ENCODE assay signal across 12 cellular contexts in genomic region chr7:134827889-134828288, GRCh38. TPM values are rescaled to one million over a fixed set of nuclear protein-coding genes. Genes with fewer than 3 reads are reported as not detected.
DNase-seq lines count a peak whose midpoint lies in the region; ATAC-seq and TF ChIP-seq lines count a peak whose summit lies in the region.
"Had no signal": no experiment of that assay in that cellular context is flagged by ENCODE, and none has a peak within 500 bp of the region (broad histone marks: within the 10 kb centered on the region; RNA-seq: fewer than 3 reads in every experiment).

No MANE protein-coding gene starts in this region.

- H3K4me1 ChIP-seq in hepatocyte (ENCODE audit: insufficient read depth) (no peaks in the 10 kb centered on the region), skeletal muscle tissue (ENCODE audit: control insufficient read depth in 3 of 3, insufficient read depth in 3 of 3, low read length in 3 of 3) (peaks cover 0 to 7% (median 4%) of the 10 kb centered on the region in 3 donors)
- H3K4me1 ChIP-seq: parathyroid adenoma had no signal

- H2AFZ ChIP-seq in hepatocyte, result no peak overlapping the region
- H2AFZ ChIP-seq: parathyroid adenoma had no signal

- H3K4me3 ChIP-seq in brain microvascular endothelial cell (ENCODE audit: low read depth, low read length) (no peak overlapping the region), hepatocyte (no peak overlapping the region), skeletal muscle tissue (ENCODE audit: low read length in 3 of 3) (no peak overlapping the region)
- H3K4me3 ChIP-seq: K562 had no signal

- peaks cover 6% of the 10 kb centered on the region for H4K20me1 ChIP-seq in hepatocyte (ENCODE audit: insufficient read depth, poor library complexity, severe bottlenecking)

- peaks cover 71% of the 10 kb centered on the region for H3K79me2 ChIP-seq in hepatocyte
- H3K79me2 ChIP-seq: parathyroid adenoma had no signal

- H3K9me2 ChIP-seq in hepatocyte (replicated peaks; ENCODE audit: insufficient read depth), result no peaks in the 10 kb centered on the region

- WGBS in hepatocyte (ENCODE audit: low lambda C conversion rate, missing lambda C conversion rate), result 75% methylated on average over 3 of the region's 3 CpGs

- no peak for TF ChIP-seq CTCF in brain microvascular endothelial cell (IDR thresholded peaks at IDR 0.05; ENCODE audit: low read depth, low read length, missing control alignments)
- no peak for TF ChIP-seq CTCF in hepatocyte (IDR thresholded peaks at IDR 0.05; ENCODE audit: poor library complexity)
- no peak for TF ChIP-seq CTCF in GM10266 (IDR thresholded peaks at IDR 0.05; ENCODE audit: control insufficient read depth, insufficient read depth, low read depth, missing control alignments)

- H3K27me3 ChIP-seq in brain microvascular endothelial cell (replicated peaks), result no peaks in the 10 kb centered on the region
- no peaks in the 10 kb centered on the region for H3K27me3 ChIP-seq in hepatocyte
- no peaks in the 10 kb centered on the region for H3K27me3 ChIP-seq in skeletal muscle tissue (ENCODE audit: control insufficient read depth in 3 of 3, insufficient read depth in 3 of 3, low read length in 3 of 3)

- H3K36me3 ChIP-seq in brain microvascular endothelial cell (replicated peaks) (peaks cover 2% of the 10 kb centered on the region), hepatocyte (replicated peaks; ENCODE audit: insufficient read depth, low read depth) (no peaks in the 10 kb centered on the region), skeletal muscle tissue (ENCODE audit: control insufficient read depth in 3 of 3, insufficient read depth in 3 of 3, low read length in 3 of 3) (no peaks in the 10 kb centered on the region)

- in situ Hi-C loops in brain microvascular endothelial cell (cut with HindIII; ENCODE audit: low pct_ligation_motif_present, low sequenced_read_pairs), result no loop called here

- H3K9ac ChIP-seq in skeletal muscle tissue (ENCODE audit: low read depth in 1 of 3, low read length in 3 of 3), result no peak overlapping the region
- H3K9ac ChIP-seq: parathyroid adenoma had no signal

- no peak for ATAC-seq in GM18867 (IDR thresholded peaks at IDR 0.05; ENCODE audit: unreplicated experiment)
- ATAC-seq: K562, left lobe of liver had no signal

- DNase-seq in EH (ENCODE audit: low read depth) (peak; percentile 92), brain microvascular endothelial cell (peak; percentile 71), hepatocyte (ENCODE audit: low spot score) (no peak), NCI-H2029 treated with DMSO at 0.1 percent for 48 hours (lab: John Stamatoyannopoulos, UW) (no peak), GM10266 (ENCODE audit: extremely low spot score) (no peak)
- DNase-seq in activated CD4-positive, CD25-positive, alpha-beta regulatory T cell (lab: John Stamatoyannopoulos, UW), result no peak
- DNase-seq: activated CD4-positive, alpha-beta T cell treated with anti-CD3 and anti-CD28 coated beads for 48 hours had no signal

- no peaks in the 10 kb centered on the region for H3K9me3 ChIP-seq in hepatocyte (ENCODE audit: low read depth)
- no peaks in the 10 kb centered on the region for H3K9me3 ChIP-seq in skeletal muscle tissue (ENCODE audit: control insufficient read depth in 3 of 3, low read length in 3 of 3)

- H3K27ac ChIP-seq in brain microvascular endothelial cell (peak overlapping the region; percentile 91), hepatocyte (peak overlapping the region; percentile 19), skeletal muscle tissue (ENCODE audit: low read depth, low read length) (peak overlapping the region; percentile 23)
- H3K27ac ChIP-seq: parathyroid adenoma had no signal

- H3K4me2 ChIP-seq in hepatocyte, result no peak overlapping the region

RNA-seq across cellular contexts. Expression of gene CALD1, which starts 48.5 kb away (rescaled TPM):
- total RNA-seq in hepatocyte, result 207 and 219 TPM in 2 replicates
- 333 and 406 TPM in 2 replicates for polyA plus RNA-seq in hepatocyte
- total RNA-seq in skeletal muscle tissue, result 89.8 TPM
- polyA plus RNA-seq: K562 had no signal

Comparison
In these comparisons a context has a peak if more than half of its experiments do, and no peak if none do; other contexts are left out.
1. DNase-seq: peak in EH (single experiment) and brain microvascular endothelial cell (single experiment); none in hepatocyte (single experiment), NCI-H2029 treated with DMSO at 0.1 percent for 48 hours (single experiment), GM10266 (single experiment) and activated CD4-positive, CD25-positive, alpha-beta regulatory T cell (0 of 4).
2. H3K27ac ChIP-seq: peak in every context shown above with its lines; median percentile 91 in brain microvascular endothelial cell; 23 in skeletal muscle tissue; 19 in hepatocyte.